In the genomic region with DNA sequence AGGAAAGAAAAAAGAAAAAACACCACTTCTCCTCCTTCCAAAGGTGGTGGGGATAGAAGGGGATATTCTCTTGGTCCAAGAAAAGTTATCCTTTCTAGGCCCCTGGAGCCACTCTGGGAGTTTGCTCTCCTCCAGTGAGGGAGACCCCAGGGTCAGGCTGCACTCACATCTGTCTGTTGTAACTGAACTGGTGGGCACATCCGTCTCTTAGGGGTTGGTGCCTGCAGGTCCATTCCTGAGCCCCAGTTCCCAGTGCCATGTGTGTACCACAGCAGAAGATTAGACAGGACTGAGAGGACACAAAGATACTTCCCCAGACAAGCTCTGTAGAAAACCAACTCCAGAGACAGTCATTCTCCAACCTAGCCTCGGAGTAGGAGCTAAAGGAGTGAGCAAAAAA, we compare ENCODE assay signal across 25 cellular contexts. TPM values are rescaled to one million over a fixed set of nuclear protein-coding genes. Genes with fewer than 3 reads are reported as not detected.
A peak's percentile ranks its signal among the peaks of the same experiment; 100 is the strongest.
DNase-seq lines count a peak whose midpoint lies in the region; ATAC-seq, FAIRE-seq and TF ChIP-seq lines count a peak whose summit lies in the region.
"Had no signal": no experiment of that assay in that cellular context is flagged by ENCODE, and none has a peak within 500 bp of the region (broad histone marks: within the 10 kb centered on the region; RNA-seq: fewer than 3 reads in every experiment).

No MANE protein-coding gene starts in this region.

- TF ChIP-seq EP300 in HepG2 (IDR thresholded peaks at IDR 0.05; ENCODE audit: low read depth in 2 of 2, low read length in 2 of 2) (no peak), HepG2 (CRISPR knock-in tag; IDR thresholded peaks at IDR 0.05; ENCODE audit: borderline replicate concordance) (no peak)

- H3K4me1 ChIP-seq in HepG2 (ENCODE audit: insufficient read depth, low read length): peaks cover 55% of the 10 kb centered on the region

- H3K9me3 ChIP-seq in WERI-Rb-1 (ENCODE audit: severe bottlenecking) (no peaks in the 10 kb centered on the region), HepG2 (ENCODE audit: low read length) (no peaks in the 10 kb centered on the region)
- H3K9me3 ChIP-seq: SK-N-SH had no signal

- H4K20me1 ChIP-seq in HepG2 (ENCODE audit: insufficient read depth, low read length): peaks cover 5% of the 10 kb centered on the region; the same call in 1 of the 2 replicates

- no peak for ATAC-seq in HepG2
- ATAC-seq: Panc1 had no signal

- WGBS in HepG2 (ENCODE audit: low lambda C conversion rate): 75% methylated on average over 2 of the region's 2 CpGs

- in situ Hi-C loops in HepG2 (cut with HindIII; ENCODE audit: extremely low pct_ligation_motif_present, low pct_unique_long_range_greater_than_20kb): no loop called here

- intact Hi-C loops in HepG2 (cut with micrococcal nuclease; ENCODE audit: unreplicated experiment): no loop called here

- POLR2A ChIA-PET in HepG2 (lab: Yijun Ruan, JAX): interaction anchor here (1.0 to 1.4 kb wide), 2 partner anchors 14 to 94 kb away, joined by 3 read pairs; partner anchors contain the start of gene ARL2

- H3K27ac ChIP-seq in WERI-Rb-1: peak overlapping the region; percentile 33
- no peak overlapping the region for H3K27ac ChIP-seq in HepG2 (ENCODE audit: extremely low read length, insufficient read depth, low read length)

- H3K9ac ChIP-seq in HepG2 (ENCODE audit: insufficient read depth, low read depth, low read length): no peak overlapping the region
- H3K9ac ChIP-seq: SK-N-SH had no signal

- no TSS peak for BruUV-seq in HepG2 (replicated peaks; lab: Mats Ljungman, UMichigan)

- H3K4me3 Mint-ChIP-seq in HFFc6 (peak overlapping the region; percentile 26; the same call in 1 of the 2 replicates), neural crest cell (no peak overlapping the region)
- H3K4me3 Mint-ChIP-seq: B cell had no signal

- H3K36me3 Mint-ChIP-seq in HFFc6 (ENCODE audit: low read depth) (no peaks in the 10 kb centered on the region), neural crest cell (ENCODE audit: low read depth) (no peaks in the 10 kb centered on the region)

- H3K27ac Mint-ChIP-seq in HFFc6: no peak overlapping the region
- peak overlapping the region; percentile 19 for H3K27ac Mint-ChIP-seq in neural crest cell (ENCODE audit: unreplicated experiment)
- H3K27ac Mint-ChIP-seq: B cell had no signal

- peaks cover 15% of the 10 kb centered on the region for H3K79me2 ChIP-seq in HepG2 (ENCODE audit: insufficient read depth, low read length)

- H3K4me1 Mint-ChIP-seq in HFFc6 (ENCODE audit: low read depth): peaks cover 42% of the 10 kb centered on the region
- H3K4me1 Mint-ChIP-seq in neural crest cell: peaks cover 35% of the 10 kb centered on the region

- no peak overlapping the region; the same call in 1 of the 2 replicates for H3K4me2 ChIP-seq in HepG2 (ENCODE audit: low read depth, low read length)
- H3K4me2 ChIP-seq: SK-N-SH had no signal

- no peak for TF ChIP-seq POLR2A in HepG2 (IDR thresholded peaks at IDR 0.05; ENCODE audit: insufficient read depth in 1 of 2, low read depth in 2 of 2, low read length in 2 of 2)

- H3K36me3 ChIP-seq in WERI-Rb-1 (no peaks in the 10 kb centered on the region), HepG2 (replicated peaks in 1 of 2; ENCODE audit: control insufficient read depth in 1 of 2, insufficient read depth in 2 of 2, low read length in 2 of 2) (no peaks in the 10 kb centered on the region)

- FAIRE-seq in HepG2 (lab: Jason Lieb, UNC): no peak
- FAIRE-seq: GM18507, H54, HTR-8/SVneo had no signal

- H3K9me3 Mint-ChIP-seq in HFFc6 (no peaks in the 10 kb centered on the region), neural crest cell (no peaks in the 10 kb centered on the region)

- H2AFZ ChIP-seq in HepG2 (ENCODE audit: low read length): no peak overlapping the region

- H3K4me3 ChIP-seq in WERI-Rb-1 (ENCODE audit: low read depth, low read length): no peak overlapping the region
- H3K4me3 ChIP-seq in HepG2 (replicated peaks in 1 of 3; ENCODE audit: insufficient read depth in 1 of 3, low read depth in 2 of 3, low read length in 3 of 3): no peak overlapping the region

- TF ChIP-seq CTCF in HFFc6 (IDR thresholded peaks at IDR 0.05) (no peak), WERI-Rb-1 (IDR thresholded peaks at IDR 0.05; ENCODE audit: low read depth, low read length) (no peak), neural crest cell (conservative IDR thresholded peaks at IDR 0.05) (no peak), HepG2 (CRISPR knock-in tag; IDR thresholded peaks at IDR 0.05) (no peak)

- H3K27me3 ChIP-seq in WERI-Rb-1 (ENCODE audit: insufficient read depth, low read depth, severe bottlenecking) (no peaks in the 10 kb centered on the region), HepG2 (ENCODE audit: control insufficient read depth in 1 of 2, insufficient read depth in 2 of 2, low read length in 2 of 2) (no peaks in the 10 kb centered on the region; a peak in 1 of 5 replicates)

- no peak for TF ChIP-seq RAD21 in HepG2 (CRISPR knock-in tag; IDR thresholded peaks at IDR 0.05)

- CTCF ChIA-PET in HepG2 (lab: Yijun Ruan, JAX; ENCODE audit: low intra/inter-chr PET ratio, low total read pairs): no interaction called here

- DNase-seq in HFFc6: no peak
- DNase-seq in WERI-Rb-1: no peak
- DNase-seq in neural crest cell (ENCODE audit: low read depth, low spot score): no peak
- no peak for DNase-seq in NCI-H2196 treated with DMSO at 0.1 percent for 48 hours (lab: John Stamatoyannopoulos, UW; ENCODE audit: unreplicated experiment)
- DNase-seq in D341Med (ENCODE audit: low spot score): no peak
- no peak for DNase-seq in HepG2 (ENCODE audit: low spot score)
- no peak for DNase-seq in NCI-H510A (lab: John Stamatoyannopoulos, UW)
- DNase-seq: Calu3, DMS153, DND-41, KG1, MM.1S, NCI-H2029 treated with DMSO at 0.1 percent for 48 hours, NCI-H2227 treated with DMSO at 0.1 percent for 48 hours, NCI-H69, SK-N-SH, SW 1271 had no signal

- H3K27me3 Mint-ChIP-seq in HFFc6 (ENCODE audit: insufficient read depth) (no peaks in the 10 kb centered on the region), neural crest cell (ENCODE audit: low read depth) (no peaks in the 10 kb centered on the region)
- H3K27me3 Mint-ChIP-seq: B cell had no signal

RNA-seq across cellular contexts. Expression of gene ATG2A, which starts 3.1 kb away (rescaled TPM):
- total RNA-seq in HFFc6 (2021; fragmentation: NEBNext Ultra II Directional; extraction: Animal tissue kit (Norgen Biotek cat#: 25700)): 10 to 100 TPM; 19.0 to 21.7 (median 20.0) TPM
- total RNA-seq in neural crest cell (24.1 and 24.8 TPM in 2 replicates), HepG2 (2016; rRNA removed; fragmentation: Illumina TruSeq; extraction: Trizol) (6.5 and 6.7 TPM in 2 replicates)
- total RNA-seq in HepG2 (2016; cell fraction: cytosol; rRNA removed; fragmentation: Illumina TruSeq; extraction: Trizol; ENCODE audit: low read depth): 5.0 and 5.3 TPM in 2 replicates
- total RNA-seq in HepG2 (2016; cell fraction: insoluble cytoplasmic fraction; rRNA removed; fragmentation: Illumina TruSeq; extraction: Trizol): 5.7 and 6.9 TPM in 2 replicates
- total RNA-seq in HepG2 (2016; cell fraction: membrane; rRNA removed; fragmentation: Illumina TruSeq; extraction: Trizol): 3.5 and 4.7 TPM in 2 replicates
- total RNA-seq in HepG2 (2016; cell fraction: nucleus; rRNA removed; fragmentation: Illumina TruSeq; extraction: Trizol): 7.1 and 8.3 TPM in 2 replicates
- 8.0 and 13.2 TPM in 2 replicates for polyA plus RNA-seq in HepG2 (2011; rRNA removed)
- polyA plus RNA-seq in HepG2 (2011; cell fraction: cytosol; rRNA removed): 4.6 and 6.5 TPM in 2 replicates
- polyA plus RNA-seq in HepG2 (2011; cell fraction: nucleus; rRNA removed): 81.8 and 92.1 TPM in 2 replicates
- 14.9 and 21.4 TPM in 2 replicates for polyA plus RNA-seq in HepG2 (2012)
- polyA plus RNA-seq in HepG2 (2016; cell fraction: cytosol; fragmentation: Illumina TruSeq; extraction: Trizol; ENCODE audit: low read depth): 1.0 and 1.2 TPM in 2 replicates
- polyA plus RNA-seq in HepG2 (2016; cell fraction: insoluble cytoplasmic fraction; fragmentation: Illumina TruSeq; extraction: Trizol; ENCODE audit: low read depth): 5.5 and 7.6 TPM in 2 replicates
- 1.9 and 2.0 TPM in 2 replicates for polyA plus RNA-seq in HepG2 (2016; cell fraction: membrane; fragmentation: Illumina TruSeq; extraction: Trizol; ENCODE audit: low read depth)
- 19.9 and 22.1 TPM in 2 replicates for polyA plus RNA-seq in HepG2 (2016; cell fraction: nucleus; fragmentation: Illumina TruSeq; extraction: Trizol; ENCODE audit: insufficient read depth, low read depth)
- polyA minus RNA-seq in HepG2 (2011; rRNA and poly(A)+ RNA removed; ENCODE audit: low replicate concordance): 20.7 and 23.4 TPM in 2 replicates
- 11.5 and 17.2 TPM in 2 replicates for polyA minus RNA-seq in HepG2 (2011; cell fraction: cytosol; rRNA and poly(A)+ RNA removed)
- polyA minus RNA-seq in HepG2 (2011; cell fraction: nucleus; rRNA and poly(A)+ RNA removed): 24.7 and 27.0 TPM in 2 replicates

RNA-seq across cellular contexts. Expression of gene PPP2R5B, which starts 4.4 kb away (rescaled TPM):
- total RNA-seq in HFFc6 (2021; fragmentation: NEBNext Ultra II Directional; extraction: Animal tissue kit (Norgen Biotek cat#: 25700)): 10 to 100 TPM; 16.2 to 28.1 (median 19.6) TPM
- total RNA-seq in neural crest cell: 13.4 and 16.5 TPM in 2 replicates
- total RNA-seq in HepG2 (2016; rRNA removed; fragmentation: Illumina TruSeq; extraction: Trizol): 1.6 and 2.3 TPM in 2 replicates
- 0.53 and 0.61 TPM in 2 replicates for total RNA-seq in HepG2 (2016; cell fraction: cytosol; rRNA removed; fragmentation: Illumina TruSeq; extraction: Trizol; ENCODE audit: low read depth)
- total RNA-seq in HepG2 (2016; cell fraction: insoluble cytoplasmic fraction; rRNA removed; fragmentation: Illumina TruSeq; extraction: Trizol): 1.6 and 2.9 TPM in 2 replicates
- 1.7 and 1.9 TPM in 2 replicates for total RNA-seq in HepG2 (2016; cell fraction: membrane; rRNA removed; fragmentation: Illumina TruSeq; extraction: Trizol)
- 1.9 and 2.8 TPM in 2 replicates for total RNA-seq in HepG2 (2016; cell fraction: nucleus; rRNA removed; fragmentation: Illumina TruSeq; extraction: Trizol)
- 8.3 and 12.6 TPM in 2 replicates for polyA plus RNA-seq in HepG2 (2011; rRNA removed)
- polyA plus RNA-seq in HepG2 (2011; cell fraction: cytosol; rRNA removed): 5.2 and 5.5 TPM in 2 replicates
- 38.0 and 39.6 TPM in 2 replicates for polyA plus RNA-seq in HepG2 (2011; cell fraction: nucleus; rRNA removed)
- polyA plus RNA-seq in HepG2 (2012): 6.5 and 7.2 TPM in 2 replicates
- polyA plus RNA-seq in HepG2 (2016; cell fraction: cytosol; fragmentation: Illumina TruSeq; extraction: Trizol; ENCODE audit: low read depth): 0.45 and 0.76 TPM in 2 replicates
- polyA plus RNA-seq in HepG2 (2016; cell fraction: insoluble cytoplasmic fraction; fragmentation: Illumina TruSeq; extraction: Trizol; ENCODE audit: low read depth): 1.6 and 2.0 TPM in 2 replicates
- polyA plus RNA-seq in HepG2 (2016; cell fraction: membrane; fragmentation: Illumina TruSeq; extraction: Trizol; ENCODE audit: low read depth): 1.3 and 2.0 TPM in 2 replicates
- polyA plus RNA-seq in HepG2 (2016; cell fraction: nucleus; fragmentation: Illumina TruSeq; extraction: Trizol; ENCODE audit: insufficient read depth, low read depth): 6.5 and 7.0 TPM in 2 replicates
- polyA minus RNA-seq in HepG2 (2011; rRNA and poly(A)+ RNA removed; ENCODE audit: low replicate concordance): 4.2 and 6.0 TPM in 2 replicates
- polyA minus RNA-seq in HepG2 (2011; cell fraction: cytosol; rRNA and poly(A)+ RNA removed): 2.0 and 4.1 TPM in 2 replicates
- polyA minus RNA-seq in HepG2 (2011; cell fraction: nucleus; rRNA and poly(A)+ RNA removed): 4.6 and 4.8 TPM in 2 replicates

RNA-seq across cellular contexts. Expression of gene GPHA2, which starts 15.6 kb away (rescaled TPM):
- total RNA-seq in HFFc6 (2021; fragmentation: NEBNext Ultra II Directional; extraction: Animal tissue kit (Norgen Biotek cat#: 25700)): not detected
- total RNA-seq in neural crest cell: not detected in 2 replicates
- total RNA-seq in HepG2 (2016; rRNA removed; fragmentation: Illumina TruSeq; extraction: Trizol): 11.6 and 19.1 TPM in 2 replicates
- total RNA-seq in HepG2 (2016; cell fraction: cytosol; rRNA removed; fragmentation: Illumina TruSeq; extraction: Trizol; ENCODE audit: low read depth): 5.4 and 8.4 TPM in 2 replicates
- total RNA-seq in HepG2 (2016; cell fraction: insoluble cytoplasmic fraction; rRNA removed; fragmentation: Illumina TruSeq; extraction: Trizol): 14.5 and 23.6 TPM in 2 replicates
- 9.9 and 10.1 TPM in 2 replicates for total RNA-seq in HepG2 (2016; cell fraction: membrane; rRNA removed; fragmentation: Illumina TruSeq; extraction: Trizol)
- 16.1 and 16.5 TPM in 2 replicates for total RNA-seq in HepG2 (2016; cell fraction: nucleus; rRNA removed; fragmentation: Illumina TruSeq; extraction: Trizol)
- 10.1 and 13.0 TPM in 2 replicates for polyA plus RNA-seq in HepG2 (2011; rRNA removed)
- 9.1 and 24.9 TPM in 2 replicates for polyA plus RNA-seq in HepG2 (2011; cell fraction: cytosol; rRNA removed)
- polyA plus RNA-seq in HepG2 (2011; cell fraction: nucleus; rRNA removed): 5.5 and 7.6 TPM in 2 replicates
- polyA plus RNA-seq in HepG2 (2012): 4.9 and 6.7 TPM in 2 replicates
- 8.6 and 12.5 TPM in 2 replicates for polyA plus RNA-seq in HepG2 (2016; cell fraction: cytosol; fragmentation: Illumina TruSeq; extraction: Trizol; ENCODE audit: low read depth)
- 17.0 and 17.6 TPM in 2 replicates for polyA plus RNA-seq in HepG2 (2016; cell fraction: insoluble cytoplasmic fraction; fragmentation: Illumina TruSeq; extraction: Trizol; ENCODE audit: low read depth)
- 11.7 and 13.3 TPM in 2 replicates for polyA plus RNA-seq in HepG2 (2016; cell fraction: membrane; fragmentation: Illumina TruSeq; extraction: Trizol; ENCODE audit: low read depth)
- polyA plus RNA-seq in HepG2 (2016; cell fraction: nucleus; fragmentation: Illumina TruSeq; extraction: Trizol; ENCODE audit: insufficient read depth, low read depth): 33.1 and 38.1 TPM in 2 replicates
- 18.7 TPM in 1 of 2 replicates, not detected in the other for polyA minus RNA-seq in HepG2 (2011; rRNA and poly(A)+ RNA removed; ENCODE audit: low replicate concordance)
- polyA minus RNA-seq in HepG2 (2011; cell fraction: cytosol; rRNA and poly(A)+ RNA removed): 2.4 TPM in 2 replicates
- polyA minus RNA-seq in HepG2 (2011; cell fraction: nucleus; rRNA and poly(A)+ RNA removed): 1.1 and 1.7 TPM in 2 replicates
- total RNA-seq: A673, Calu3, NCI-H460, OCI-LY7 had no signal
- polyA plus RNA-seq: SK-N-SH had no signal

RNA-seq across cellular contexts. Expression of gene EHD1, which starts 41.7 kb away (rescaled TPM):
- 100 to 1,000 TPM; 189 to 227 (median 197) TPM for total RNA-seq in HFFc6 (2021; fragmentation: NEBNext Ultra II Directional; extraction: Animal tissue kit (Norgen Biotek cat#: 25700))
- total RNA-seq in neural crest cell (74.2 and 77.2 TPM in 2 replicates), HepG2 (2016; rRNA removed; fragmentation: Illumina TruSeq; extraction: Trizol) (22.0 and 26.6 TPM in 2 replicates)
- 8.1 and 9.7 TPM in 2 replicates for total RNA-seq in HepG2 (2016; cell fraction: cytosol; rRNA removed; fragmentation: Illumina TruSeq; extraction: Trizol; ENCODE audit: low read depth)
- total RNA-seq in HepG2 (2016; cell fraction: insoluble cytoplasmic fraction; rRNA removed; fragmentation: Illumina TruSeq; extraction: Trizol): 22.9 and 29.1 TPM in 2 replicates
- 11.0 and 11.5 TPM in 2 replicates for total RNA-seq in HepG2 (2016; cell fraction: membrane; rRNA removed; fragmentation: Illumina TruSeq; extraction: Trizol)
- total RNA-seq in HepG2 (2016; cell fraction: nucleus; rRNA removed; fragmentation: Illumina TruSeq; extraction: Trizol): 16.8 and 19.6 TPM in 2 replicates
- polyA plus RNA-seq in HepG2 (2011; rRNA removed): 23.6 and 29.4 TPM in 2 replicates
- 20.8 and 31.1 TPM in 2 replicates for polyA plus RNA-seq in HepG2 (2011; cell fraction: cytosol; rRNA removed)
- polyA plus RNA-seq in HepG2 (2011; cell fraction: nucleus; rRNA removed): 42.3 and 43.0 TPM in 2 replicates
- polyA plus RNA-seq in HepG2 (2012): 18.8 and 23.3 TPM in 2 replicates
- 3.5 and 3.9 TPM in 2 replicates for polyA plus RNA-seq in HepG2 (2016; cell fraction: cytosol; fragmentation: Illumina TruSeq; extraction: Trizol; ENCODE audit: low read depth)
- 29.0 and 35.3 TPM in 2 replicates for polyA plus RNA-seq in HepG2 (2016; cell fraction: insoluble cytoplasmic fraction; fragmentation: Illumina TruSeq; extraction: Trizol; ENCODE audit: low read depth)
- 7.9 and 9.3 TPM in 2 replicates for polyA plus RNA-seq in HepG2 (2016; cell fraction: membrane; fragmentation: Illumina TruSeq; extraction: Trizol; ENCODE audit: low read depth)
- polyA plus RNA-seq in HepG2 (2016; cell fraction: nucleus; fragmentation: Illumina TruSeq; extraction: Trizol; ENCODE audit: insufficient read depth, low read depth): 33.4 and 34.4 TPM in 2 replicates
- polyA minus RNA-seq in HepG2 (2011; rRNA and poly(A)+ RNA removed; ENCODE audit: low replicate concordance): 63.9 and 78.7 TPM in 2 replicates
- polyA minus RNA-seq in HepG2 (2011; cell fraction: cytosol; rRNA and poly(A)+ RNA removed): 21.2 and 28.0 TPM in 2 replicates
- polyA minus RNA-seq in HepG2 (2011; cell fraction: nucleus; rRNA and poly(A)+ RNA removed): 15.5 and 22.1 TPM in 2 replicates

RNA-seq across cellular contexts. Expression of gene MAJIN, which starts 51.8 kb away (rescaled TPM):
- total RNA-seq in HFFc6 (2021; fragmentation: NEBNext Ultra II Directional; extraction: Animal tissue kit (Norgen Biotek cat#: 25700)): not detected
- total RNA-seq in neural crest cell: not detected in 2 replicates
- not detected in 2 replicates for total RNA-seq in HepG2 (2016; rRNA removed; fragmentation: Illumina TruSeq; extraction: Trizol)
- total RNA-seq in HepG2 (2016; cell fraction: cytosol; rRNA removed; fragmentation: Illumina TruSeq; extraction: Trizol; ENCODE audit: low read depth): not detected in 2 replicates
- total RNA-seq in HepG2 (2016; cell fraction: insoluble cytoplasmic fraction; rRNA removed; fragmentation: Illumina TruSeq; extraction: Trizol): not detected in 2 replicates
- not detected in 2 replicates for total RNA-seq in HepG2 (2016; cell fraction: membrane; rRNA removed; fragmentation: Illumina TruSeq; extraction: Trizol)
- total RNA-seq in HepG2 (2016; cell fraction: nucleus; rRNA removed; fragmentation: Illumina TruSeq; extraction: Trizol): not detected in 2 replicates
- not detected in 2 replicates for polyA plus RNA-seq in HepG2 (2011; rRNA removed)
- polyA plus RNA-seq in HepG2 (2011; cell fraction: cytosol; rRNA removed): not detected in 2 replicates
- polyA plus RNA-seq in HepG2 (2011; cell fraction: nucleus; rRNA removed): not detected in 2 replicates
- polyA plus RNA-seq in HepG2 (2012): not detected in 2 replicates
- polyA plus RNA-seq in HepG2 (2016; cell fraction: cytosol; fragmentation: Illumina TruSeq; extraction: Trizol; ENCODE audit: low read depth): not detected in 2 replicates
- not detected in 2 replicates for polyA plus RNA-seq in HepG2 (2016; cell fraction: insoluble cytoplasmic fraction; fragmentation: Illumina TruSeq; extraction: Trizol; ENCODE audit: low read depth)
- not detected in 2 replicates for polyA plus RNA-seq in HepG2 (2016; cell fraction: membrane; fragmentation: Illumina TruSeq; extraction: Trizol; ENCODE audit: low read depth)
- polyA plus RNA-seq in HepG2 (2016; cell fraction: nucleus; fragmentation: Illumina TruSeq; extraction: Trizol; ENCODE audit: insufficient read depth, low read depth): not detected in 2 replicates
- polyA minus RNA-seq in HepG2 (2011; rRNA and poly(A)+ RNA removed; ENCODE audit: low replicate concordance): not detected in 2 replicates
- polyA minus RNA-seq in HepG2 (2011; cell fraction: cytosol; rRNA and poly(A)+ RNA removed): not detected in 2 replicates
- not detected in 2 replicates for polyA minus RNA-seq in HepG2 (2011; cell fraction: nucleus; rRNA and poly(A)+ RNA removed)
- total RNA-seq: A673, Calu3, NCI-H460, OCI-LY7 had no signal
- polyA plus RNA-seq: SK-N-SH had no signal
